9 cellular contexts compared by ENCODE assay signal in genomic region chr10:62046522-62047239, GRCh38.
DNase-seq lines count a peak whose midpoint lies in the region; ATAC-seq and TF ChIP-seq lines count a peak whose summit lies in the region.
"Had no signal": no experiment of that assay in that cellular context is flagged by ENCODE, and none has a peak within 500 bp of the region (broad histone marks: within the 10 kb centered on the region; RNA-seq: fewer than 3 reads in every experiment).

No MANE protein-coding gene starts in this region.

- H3K4me3 ChIP-seq in AG10803 (ENCODE audit: low read length) (no peak overlapping the region), parathyroid adenoma (ENCODE audit: low read depth, low read length) (no peak overlapping the region)
- peak overlapping the region; percentile 33 for H3K4me3 ChIP-seq in effector memory CD4-positive, alpha-beta T cell (ENCODE audit: insufficient read depth, low read depth, low read length, poor library complexity, severe bottlenecking)
- H3K4me3 ChIP-seq: pancreas had no signal

- peak overlapping the region; percentile 87 for H3K27ac ChIP-seq in effector memory CD4-positive, alpha-beta T cell (ENCODE audit: insufficient read depth, low read length, poor library complexity, severe bottlenecking)
- peak overlapping the region; percentile 5 for H3K27ac ChIP-seq in parathyroid adenoma

- H3K9ac ChIP-seq in parathyroid adenoma: no peak overlapping the region

- H2AFZ ChIP-seq in parathyroid adenoma: no peak overlapping the region

- H3K9me3 ChIP-seq in effector memory CD4-positive, alpha-beta T cell (ENCODE audit: control insufficient read depth, low read length): no peaks in the 10 kb centered on the region
- no peaks in the 10 kb centered on the region for H3K9me3 ChIP-seq in parathyroid adenoma (ENCODE audit: control insufficient read depth, low read length)
- H3K9me3 ChIP-seq: pancreas had no signal

- no peak overlapping the region for H3K4me2 ChIP-seq in parathyroid adenoma (ENCODE audit: low read length)

- DNase-seq in AG10803 (ENCODE audit: low read depth) (peak; percentile 70), GDM1 (lab: John Stamatoyannopoulos, UW) (no peak), T-helper 9 cell (no peak)
- no peak for DNase-seq in effector memory CD4-positive, alpha-beta T cell
- DNase-seq: pancreas had no signal

- no peaks in the 10 kb centered on the region for H3K27me3 ChIP-seq in effector memory CD4-positive, alpha-beta T cell (replicated peaks; ENCODE audit: control insufficient read depth, insufficient read depth, low read length, poor library complexity, severe bottlenecking)
- no peaks in the 10 kb centered on the region for H3K27me3 ChIP-seq in parathyroid adenoma (ENCODE audit: control insufficient read depth, insufficient read depth, low read length)
- H3K27me3 ChIP-seq: pancreas had no signal

- no peaks in the 10 kb centered on the region for H3K36me3 ChIP-seq in effector memory CD4-positive, alpha-beta T cell (ENCODE audit: control insufficient read depth, insufficient read depth, low read length)
- no peaks in the 10 kb centered on the region for H3K36me3 ChIP-seq in parathyroid adenoma (ENCODE audit: control insufficient read depth, insufficient read depth, low read length)
- H3K36me3 ChIP-seq: pancreas had no signal

- H3K79me2 ChIP-seq in parathyroid adenoma: no peaks in the 10 kb centered on the region

- ATAC-seq in HG03025 (IDR thresholded peaks at IDR 0.05; ENCODE audit: low FRiP score, unreplicated experiment): peak; percentile 26

- peak; percentile 28 for TF ChIP-seq POLR2A in GM18526 (IDR thresholded peaks at IDR 0.05; ENCODE audit: extremely low read depth, insufficient read length)
- peak; percentile 42; the same call in 1 of the 2 replicates for TF ChIP-seq POLR2A in Raji (IDR thresholded peaks at IDR 0.05; ENCODE audit: insufficient read depth, low read depth, low read length)

- peaks cover 41% of the 10 kb centered on the region for H3K4me1 ChIP-seq in effector memory CD4-positive, alpha-beta T cell (ENCODE audit: control insufficient read depth, insufficient read depth, low read length, poor library complexity, severe bottlenecking)
- peaks cover 7% of the 10 kb centered on the region for H3K4me1 ChIP-seq in parathyroid adenoma

- no peak for TF ChIP-seq CTCF in AG10803 (conservative IDR thresholded peaks at IDR 0.05; ENCODE audit: low read length)
- TF ChIP-seq CTCF in parathyroid adenoma (IDR thresholded peaks at IDR 0.05): no peak
